1 cellular context compared by ENCODE assay signal in the genomic region with DNA sequence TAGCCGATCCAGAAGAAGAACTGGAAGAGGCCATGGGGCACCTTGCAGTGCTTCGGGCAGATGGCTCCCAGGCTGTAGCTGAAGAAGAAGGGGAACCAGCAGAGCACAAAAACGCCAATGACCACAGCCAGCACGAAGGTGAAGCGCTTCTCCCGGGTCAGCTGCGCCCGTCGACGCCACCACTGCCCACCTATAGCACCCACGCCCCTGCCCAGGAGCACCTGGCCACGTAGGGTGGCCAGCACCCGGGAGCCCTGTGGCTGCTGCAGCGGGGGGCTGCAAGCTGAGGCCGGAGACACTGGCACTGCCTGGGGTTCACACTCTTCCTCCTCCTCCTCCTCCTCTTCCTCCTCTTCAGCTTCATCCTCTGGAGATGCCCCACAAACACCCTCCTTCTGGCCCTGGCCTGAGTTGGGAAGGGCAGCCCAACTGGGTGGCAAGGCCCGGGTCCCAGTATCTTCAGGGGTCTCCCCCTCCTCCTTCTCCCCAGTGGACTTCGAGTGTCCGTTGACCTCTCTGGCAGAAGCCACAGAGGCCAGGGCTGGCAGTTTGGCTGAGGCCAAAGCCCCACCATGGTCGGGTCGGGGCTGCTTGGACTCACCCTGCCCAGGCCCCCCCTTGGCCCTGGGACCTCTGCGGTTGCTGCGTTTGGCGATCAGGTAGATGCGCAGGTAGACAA.
TF ChIP-seq lines count a peak whose summit lies in the region.

No MANE protein-coding gene starts in this region.

TF ChIP-seq in HEK293, 187 proteins besides CTCF, POLR2A, EP300 and RAD21:
- TF ChIP-seq, protein P1, sequence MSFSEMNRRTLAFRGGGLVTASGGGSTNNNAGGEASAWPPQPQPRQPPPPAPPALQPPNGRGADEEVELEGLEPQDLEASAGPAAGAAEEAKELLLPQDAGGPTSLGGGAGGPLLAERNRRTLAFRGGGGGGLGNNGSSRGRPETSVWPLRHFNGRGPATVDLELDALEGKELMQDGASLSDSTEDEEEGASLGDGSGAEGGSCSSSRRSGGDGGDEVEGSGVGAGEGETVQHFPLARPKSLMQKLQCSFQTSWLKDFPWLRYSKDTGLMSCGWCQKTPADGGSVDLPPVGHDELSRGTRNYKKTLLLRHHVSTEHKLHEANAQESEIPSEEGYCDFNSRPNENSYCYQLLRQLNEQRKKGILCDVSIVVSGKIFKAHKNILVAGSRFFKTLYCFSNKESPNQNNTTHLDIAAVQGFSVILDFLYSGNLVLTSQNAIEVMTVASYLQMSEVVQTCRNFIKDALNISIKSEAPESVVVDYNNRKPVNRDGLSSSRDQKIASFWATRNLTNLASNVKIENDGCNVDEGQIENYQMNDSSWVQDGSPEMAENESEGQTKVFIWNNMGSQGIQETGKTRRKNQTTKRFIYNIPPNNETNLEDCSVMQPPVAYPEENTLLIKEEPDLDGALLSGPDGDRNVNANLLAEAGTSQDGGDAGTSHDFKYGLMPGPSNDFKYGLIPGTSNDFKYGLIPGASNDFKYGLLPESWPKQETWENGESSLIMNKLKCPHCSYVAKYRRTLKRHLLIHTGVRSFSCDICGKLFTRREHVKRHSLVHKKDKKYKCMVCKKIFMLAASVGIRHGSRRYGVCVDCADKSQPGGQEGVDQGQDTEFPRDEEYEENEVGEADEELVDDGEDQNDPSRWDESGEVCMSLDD (tag by site-specific recombination; IDR thresholded peaks at IDR 0.05): no peak
- no peak for TF ChIP-seq ZFP41 (tag by site-specific recombination; IDR thresholded peaks at IDR 0.05; ENCODE audit: borderline replicate concordance)
- TF ChIP-seq, protein P2, sequence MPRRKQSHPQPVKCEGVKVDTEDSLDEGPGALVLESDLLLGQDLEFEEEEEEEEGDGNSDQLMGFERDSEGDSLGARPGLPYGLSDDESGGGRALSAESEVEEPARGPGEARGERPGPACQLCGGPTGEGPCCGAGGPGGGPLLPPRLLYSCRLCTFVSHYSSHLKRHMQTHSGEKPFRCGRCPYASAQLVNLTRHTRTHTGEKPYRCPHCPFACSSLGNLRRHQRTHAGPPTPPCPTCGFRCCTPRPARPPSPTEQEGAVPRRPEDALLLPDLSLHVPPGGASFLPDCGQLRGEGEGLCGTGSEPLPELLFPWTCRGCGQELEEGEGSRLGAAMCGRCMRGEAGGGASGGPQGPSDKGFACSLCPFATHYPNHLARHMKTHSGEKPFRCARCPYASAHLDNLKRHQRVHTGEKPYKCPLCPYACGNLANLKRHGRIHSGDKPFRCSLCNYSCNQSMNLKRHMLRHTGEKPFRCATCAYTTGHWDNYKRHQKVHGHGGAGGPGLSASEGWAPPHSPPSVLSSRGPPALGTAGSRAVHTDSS (tag by site-specific recombination; IDR thresholded peaks at IDR 0.05): peak; percentile 65
- TF ChIP-seq ZNF701 (tag by site-specific recombination; IDR thresholded peaks at IDR 0.05): no peak
- TF ChIP-seq ZNF416 (tag by site-specific recombination; IDR thresholded peaks at IDR 0.05): no peak
- TF ChIP-seq MYNN (tag by site-specific recombination; IDR thresholded peaks at IDR 0.05; ENCODE audit: borderline replicate concordance): no peak
